ENCODE assay signal across 29 cellular contexts in the genomic region with DNA sequence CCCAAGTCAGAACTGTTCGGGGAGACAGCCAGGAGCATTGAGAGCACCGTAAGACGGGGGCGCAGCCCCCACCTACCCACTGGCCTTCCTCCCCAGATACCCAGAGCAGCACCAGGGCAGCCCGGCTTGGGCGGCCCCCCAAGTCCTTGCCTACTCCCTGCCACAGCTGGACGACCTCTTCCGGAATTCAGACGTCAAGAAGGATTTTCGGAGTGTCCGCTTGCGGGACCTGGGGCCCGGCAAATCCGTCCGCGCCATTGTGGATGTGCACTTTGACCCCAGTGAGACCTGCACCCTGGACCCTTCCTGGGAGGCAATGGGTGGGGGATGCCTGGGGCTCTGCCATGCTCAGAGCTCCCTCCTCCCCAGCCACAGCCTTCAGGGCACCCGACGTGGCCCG. TPM values are rescaled to one million over a fixed set of nuclear protein-coding genes. Genes with fewer than 3 reads are reported as not detected.
DNase-seq lines count a peak whose midpoint lies in the region; ATAC-seq, FAIRE-seq and TF ChIP-seq lines count a peak whose summit lies in the region.
"Had no signal": no experiment of that assay in that cellular context is flagged by ENCODE, and none has a peak within 500 bp of the region (broad histone marks: within the 10 kb centered on the region; RNA-seq: fewer than 3 reads in every experiment).

No MANE protein-coding gene starts in this region.

- no peaks in the 10 kb centered on the region for H3K4me1 ChIP-seq in HEK293 (ENCODE audit: control insufficient read depth, insufficient read depth, low read length)
- no peaks in the 10 kb centered on the region for H3K4me1 ChIP-seq in Panc1 (ENCODE audit: control insufficient read depth, insufficient read depth, low read length)
- H3K4me1 ChIP-seq in K562 (replicated peaks in 1 of 2; ENCODE audit: control insufficient read depth in 2 of 2, insufficient read depth in 2 of 2, low read length in 2 of 2): peaks cover 0 to 42% of the 10 kb centered on the region in 2 experiments; a peak in 2 of 5 replicates

- no peaks in the 10 kb centered on the region for H3K9me1 ChIP-seq in K562 (ENCODE audit: control insufficient read depth, insufficient read depth, low read length)

- TF ChIP-seq POLR2A in K562 (conservative IDR thresholded peaks at IDR 0.05): no peak

- WGBS in K562 (ENCODE audit: insufficient coverage, low coverage, missing lambda C conversion rate): 97% methylated on average over 19 of the region's 19 CpGs

- in situ Hi-C loops in Panc1 (cut with HindIII; ENCODE audit: low pct_unique_long_range_greater_than_20kb, low sequenced_read_pairs) (no loop called here), K562 (cut with MboI) (no loop called here)

- H3K27me3 ChIP-seq in Panc1 (ENCODE audit: control insufficient read depth, insufficient read depth, low read length) (no peaks in the 10 kb centered on the region), K562 (ENCODE audit: control insufficient read depth in 2 of 2, insufficient read depth in 2 of 2, low read length in 2 of 2) (no peaks in the 10 kb centered on the region)
- H3K27me3 ChIP-seq: BE2C, BLaER1 had no signal

- H3K4me3 ChIP-seq in HEK293 (ENCODE audit: low read depth, low read length): no peak overlapping the region
- no peak overlapping the region for H3K4me3 ChIP-seq in Panc1 (ENCODE audit: low read depth in 2 of 2, low read length in 2 of 2)
- H3K4me3 ChIP-seq in K562: no peak overlapping the region
- H3K4me3 ChIP-seq: BLaER1, GM12878 had no signal

- no peaks in the 10 kb centered on the region; the same call in 2 of the 3 replicates for H3K79me2 ChIP-seq in K562 (ENCODE audit: control insufficient read depth, insufficient read depth, low read length)

- ATAC-seq in Panc1 (no peak), K562 (no peak)
- ATAC-seq: GM12878 had no signal

- peaks cover 0 to 81% of the 10 kb centered on the region in 2 experiments; a peak in 1 of 3 replicates for H3K36me3 ChIP-seq in HEK293 (ENCODE audit: control insufficient read depth in 2 of 2, insufficient read depth in 1 of 2, low read length in 2 of 2)
- H3K36me3 ChIP-seq in Panc1 (ENCODE audit: control insufficient read depth, insufficient read depth, low read length): no peaks in the 10 kb centered on the region
- H3K36me3 ChIP-seq in K562 (ENCODE audit: control insufficient read depth, insufficient read depth, low read length): peaks cover 86% of the 10 kb centered on the region
- H3K36me3 ChIP-seq: BE2C had no signal

- intact Hi-C loops in Panc1 (cut with micrococcal nuclease; ENCODE audit: unreplicated experiment) (no loop called here), K562 (cut with micrococcal nuclease) (no loop called here)

- no peak for FAIRE-seq in K562 (lab: Jason Lieb, UNC)
- FAIRE-seq: A204.1, GM12878, GM12892, GM18507 had no signal

- BruUV-seq in Panc1 (replicated peaks; lab: Mats Ljungman, UMichigan) (TSS peak; percentile 41), K562 (replicated peaks; lab: Mats Ljungman, UMichigan) (no TSS peak)

- H3K9ac ChIP-seq in K562 (ENCODE audit: insufficient read depth in 1 of 2, low read depth in 2 of 2, low read length in 2 of 2): no peak overlapping the region
- H3K9ac ChIP-seq: BLaER1 had no signal

- no peak overlapping the region for H3K27ac ChIP-seq in HEK293 (ENCODE audit: extremely low read depth, low read depth, low read length)
- H3K27ac ChIP-seq in Panc1 (ENCODE audit: low read length): no peak overlapping the region
- H3K27ac ChIP-seq in K562 (ENCODE audit: extremely low read depth, low read depth, low read length): no peak overlapping the region
- H3K27ac ChIP-seq: BLaER1 had no signal

- POLR2A ChIA-PET in HEK293 (lab: Yijun Ruan, JAX) (no interaction called here), Panc1 (lab: Charles Lee) (no interaction called here), K562 (lab: Yijun Ruan, JAX) (no interaction called here)

- DNase-seq in Panc1 (ENCODE audit: low read depth, low spot score) (no peak), K562 (ENCODE audit: extremely low read depth in 1 of 4, low spot score in 3 of 4) (no peak), cortex of kidney (lab: John Stamatoyannopoulos, UW) (no peak), HPDE6-E6E7 (ENCODE audit: extremely low spot score) (no peak)
- DNase-seq: 8988T; ACHN; BE2C; C1 segment of cervical spinal cord; CD4-positive, alpha-beta memory T cell; CD4-positive, CD25-positive, alpha-beta regulatory T cell; CD8-positive, alpha-beta memory T cell; COR-L47; DMS 273 treated with DMSO at 0.1 percent for 48 hours; DMS153; DMS53; DMS79; DND-41; EL; GDM1 had no signal

- no peak for TF ChIP-seq RAD21 in K562 (CRISPR knock-in tag; conservative IDR thresholded peaks at IDR 0.05 in 1 of 2, IDR thresholded peaks at IDR 0.05 in 1 of 2)

- H3K9me3 ChIP-seq in HEK293 (ENCODE audit: control insufficient read depth, insufficient read depth, low read depth, low read length) (no peaks in the 10 kb centered on the region), Panc1 (ENCODE audit: control insufficient read depth, insufficient read depth, low read depth, low read length) (no peaks in the 10 kb centered on the region), K562 (replicated peaks; ENCODE audit: control insufficient read depth, insufficient read depth, low read depth, low read length) (no peaks in the 10 kb centered on the region)
- H3K9me3 ChIP-seq: BE2C, BLaER1 had no signal

- TF ChIP-seq CTCF in HEK293 (tag by site-specific recombination; IDR thresholded peaks at IDR 0.05): no peak
- TF ChIP-seq CTCF in Panc1 (IDR thresholded peaks at IDR 0.05): no peak
- TF ChIP-seq CTCF in K562 (IDR thresholded peaks at IDR 0.05 in 2 of 3, conservative IDR thresholded peaks at IDR 0.05 in 1 of 3; ENCODE audit: insufficient read depth in 2 of 3, low read depth in 1 of 3, low read length in 3 of 3): no peak

- CTCF ChIA-PET in HEK293 (lab: Yijun Ruan, JAX) (interaction anchor here (0.7 kb wide), 1 partner anchor 22 kb away, joined by 3 read pairs; no protein-coding TSS in a partner anchor), Panc1 (lab: Charles Lee) (no interaction called here), K562 (lab: Yijun Ruan, JAX; ENCODE audit: low intra/inter-chr PET ratio) (no interaction called here)

- no peak overlapping the region for H3K4me2 ChIP-seq in K562 (ENCODE audit: insufficient read depth, low read length)
- H3K4me2 ChIP-seq: BLaER1 had no signal

- no peak for TF ChIP-seq EP300 in K562 (IDR thresholded peaks at IDR 0.05; ENCODE audit: low read length)

- H2AFZ ChIP-seq in K562 (ENCODE audit: low read depth, low read length): no peak overlapping the region

- no peaks in the 10 kb centered on the region for H4K20me1 ChIP-seq in K562 (replicated peaks; ENCODE audit: control insufficient read depth, insufficient read depth, low read length)

RNA-seq across cellular contexts. Expression of gene RNF223, which starts 26.7 kb away (rescaled TPM):
- total RNA-seq in Panc1 (2021; ENCODE audit: unreplicated experiment) (0.08 TPM), K562 (2014; rRNA removed) (0.32 TPM in 1 of 2 replicates, not detected in the other), K562 (2014; rRNA removed; fragmentation: Illumina TruSeq; extraction: Trizol) (not detected in 2 replicates), K562 (2015; rRNA removed; fragmentation: Illumina TruSeq; extraction: Trizol) (not detected in 2 replicates), K562 (2021) (not detected in 2 replicates)
- polyA plus RNA-seq in Panc1 (2012; ENCODE audit: insufficient read length): not detected
- 0.35 TPM in 1 of 2 replicates, not detected in the other for total RNA-seq in K562 (2011; cell fraction: chromatin; rRNA removed; ENCODE audit: low replicate concordance)
- total RNA-seq in K562 (2011; cell fraction: nucleolus; rRNA removed): 0.17 TPM in 1 of 2 replicates, not detected in the other
- total RNA-seq in K562 (2011; cell fraction: nucleoplasm; rRNA removed): not detected in 2 replicates
- polyA plus RNA-seq in K562 (2011; rRNA removed) (0.04 TPM in 2 replicates), K562 (2014; fragmentation: Illumina TruSeq; extraction: Trizol) (not detected in 2 replicates), K562 (2014; fragmentation: Nextera tagmentation; extraction: Ambion mirVana) (not detected), K562 (2014; rRNA removed) (not detected in 2 replicates)
- 0.04 and 0.06 TPM in 2 replicates for polyA plus RNA-seq in K562 (2011; cell fraction: cytosol; rRNA removed)
- polyA plus RNA-seq in K562 (2011; cell fraction: nucleus; rRNA removed): 0.06 and 0.07 TPM in 2 replicates
- 0.04 and 0.11 TPM in 2 replicates for polyA plus RNA-seq in K562 (2012)
- not detected in 2 replicates for polyA minus RNA-seq in K562 (2011; rRNA and poly(A)+ RNA removed)
- not detected in 2 replicates for polyA minus RNA-seq in K562 (2011; cell fraction: cytosol; rRNA and poly(A)+ RNA removed)
- 0.13 and 0.22 TPM in 2 replicates for polyA minus RNA-seq in K562 (2011; cell fraction: nucleus; rRNA and poly(A)+ RNA removed)
- total RNA-seq: A673; CD4-positive, alpha-beta memory T cell; CD4-positive, CD25-positive, alpha-beta regulatory T cell; CD8-positive, alpha-beta memory T cell; Daoy had no signal
- polyA plus RNA-seq: AG04450; CD14-positive monocyte; CD4-positive, alpha-beta memory T cell; CD4-positive, CD25-positive, alpha-beta regulatory T cell; CD8-positive, alpha-beta memory T cell; GM12878 had no signal

RNA-seq across cellular contexts. Expression of gene AGRN, which starts 27.5 kb away (rescaled TPM):
- total RNA-seq in Panc1 (2021; ENCODE audit: unreplicated experiment) (153 TPM), K562 (2014; rRNA removed) (29.5 and 37.2 TPM in 2 replicates), K562 (2014; rRNA removed; fragmentation: Illumina TruSeq; extraction: Trizol) (4.5 and 4.9 TPM in 2 replicates), K562 (2015; rRNA removed; fragmentation: Illumina TruSeq; extraction: Trizol) (12.0 and 13.2 TPM in 2 replicates), K562 (2021) (89.7 and 111 TPM in 2 replicates)
- 160 TPM for polyA plus RNA-seq in Panc1 (2012; ENCODE audit: insufficient read length)
- 268 and 576 TPM in 2 replicates for total RNA-seq in K562 (2011; cell fraction: chromatin; rRNA removed; ENCODE audit: low replicate concordance)
- total RNA-seq in K562 (2011; cell fraction: nucleolus; rRNA removed): 387 and 414 TPM in 2 replicates
- 326 and 377 TPM in 2 replicates for total RNA-seq in K562 (2011; cell fraction: nucleoplasm; rRNA removed)
- polyA plus RNA-seq in K562 (2011; rRNA removed) (18.1 and 39.0 TPM in 2 replicates), K562 (2014; fragmentation: Illumina TruSeq; extraction: Trizol) (19.2 and 34.8 TPM in 2 replicates), K562 (2014; fragmentation: Nextera tagmentation; extraction: Ambion mirVana) (under 1 TPM; 0.04 to 0.06 TPM), K562 (2014; rRNA removed) (49.3 and 67.7 TPM in 2 replicates)
- 28.0 and 43.3 TPM in 2 replicates for polyA plus RNA-seq in K562 (2011; cell fraction: cytosol; rRNA removed)
- 483 and 499 TPM in 2 replicates for polyA plus RNA-seq in K562 (2011; cell fraction: nucleus; rRNA removed)
- polyA plus RNA-seq in K562 (2012): 66.2 and 73.2 TPM in 2 replicates
- polyA minus RNA-seq in K562 (2011; rRNA and poly(A)+ RNA removed): 12.6 and 21.4 TPM in 2 replicates
- polyA minus RNA-seq in K562 (2011; cell fraction: cytosol; rRNA and poly(A)+ RNA removed): 33.4 and 47.6 TPM in 2 replicates
- 68.5 and 80.0 TPM in 2 replicates for polyA minus RNA-seq in K562 (2011; cell fraction: nucleus; rRNA and poly(A)+ RNA removed)
- polyA plus RNA-seq: CD4-positive, alpha-beta memory T cell; CD8-positive, alpha-beta memory T cell had no signal

RNA-seq across cellular contexts. Expression of gene ISG15, which starts 34.1 kb away (rescaled TPM):
- total RNA-seq in Panc1 (2021; ENCODE audit: unreplicated experiment): 102 TPM
- 82.4 TPM for polyA plus RNA-seq in Panc1 (2012; ENCODE audit: insufficient read length)
- 2.7 and 7.4 TPM in 2 replicates for total RNA-seq in K562 (2011; cell fraction: chromatin; rRNA removed; ENCODE audit: low replicate concordance)
- total RNA-seq in K562 (2011; cell fraction: nucleolus; rRNA removed): 13.3 and 15.0 TPM in 2 replicates
- 6.9 and 9.5 TPM in 2 replicates for total RNA-seq in K562 (2011; cell fraction: nucleoplasm; rRNA removed)
- 58.3 and 70.7 TPM in 2 replicates for total RNA-seq in K562 (2014; rRNA removed)
- 0.40 and 0.54 TPM in 2 replicates for total RNA-seq in K562 (2014; rRNA removed; fragmentation: Illumina TruSeq; extraction: Trizol)
- total RNA-seq in K562 (2015; rRNA removed; fragmentation: Illumina TruSeq; extraction: Trizol): 10.8 and 11.6 TPM in 2 replicates
- total RNA-seq in K562 (2021): 31.1 and 32.5 TPM in 2 replicates
- 14.5 and 15.7 TPM in 2 replicates for polyA plus RNA-seq in K562 (2011; rRNA removed)
- 26.4 and 90.5 TPM in 2 replicates for polyA plus RNA-seq in K562 (2011; cell fraction: cytosol; rRNA removed)
- polyA plus RNA-seq in K562 (2011; cell fraction: nucleus; rRNA removed): 11.7 and 19.4 TPM in 2 replicates
- polyA plus RNA-seq in K562 (2012): 26.7 and 43.1 TPM in 2 replicates
- 2.6 and 12.8 TPM in 2 replicates for polyA plus RNA-seq in K562 (2014; fragmentation: Illumina TruSeq; extraction: Trizol)
- polyA plus RNA-seq in K562 (2014; fragmentation: Nextera tagmentation; extraction: Ambion mirVana): 10 to 100 TPM in 1 of 2 experiments, 1 to 10 TPM in 1; 7.2 to 12.2 TPM
- 50.8 and 56.1 TPM in 2 replicates for polyA plus RNA-seq in K562 (2014; rRNA removed)
- 1.9 and 3.6 TPM in 2 replicates for polyA minus RNA-seq in K562 (2011; rRNA and poly(A)+ RNA removed)
- polyA minus RNA-seq in K562 (2011; cell fraction: cytosol; rRNA and poly(A)+ RNA removed): 6.9 and 7.5 TPM in 2 replicates
- polyA minus RNA-seq in K562 (2011; cell fraction: nucleus; rRNA and poly(A)+ RNA removed): 1.9 and 5.0 TPM in 2 replicates

RNA-seq across cellular contexts. Expression of gene HES4, which starts 47.5 kb away (rescaled TPM):
- total RNA-seq in Panc1 (2021; ENCODE audit: unreplicated experiment): 74.2 TPM
- polyA plus RNA-seq in Panc1 (2012; ENCODE audit: insufficient read length): 67.0 TPM
- 5.7 and 23.9 TPM in 2 replicates for total RNA-seq in K562 (2011; cell fraction: chromatin; rRNA removed; ENCODE audit: low replicate concordance)
- 54.5 and 57.7 TPM in 2 replicates for total RNA-seq in K562 (2011; cell fraction: nucleolus; rRNA removed)
- total RNA-seq in K562 (2011; cell fraction: nucleoplasm; rRNA removed): 14.9 and 19.0 TPM in 2 replicates
- 41.4 and 49.2 TPM in 2 replicates for total RNA-seq in K562 (2014; rRNA removed)
- 0.25 TPM in 1 of 2 replicates, not detected in the other for total RNA-seq in K562 (2014; rRNA removed; fragmentation: Illumina TruSeq; extraction: Trizol)
- total RNA-seq in K562 (2015; rRNA removed; fragmentation: Illumina TruSeq; extraction: Trizol): 1.9 TPM in 2 replicates
- 40.5 and 44.3 TPM in 2 replicates for total RNA-seq in K562 (2021)
- polyA plus RNA-seq in K562 (2011; rRNA removed): 5.3 and 10.4 TPM in 2 replicates
- polyA plus RNA-seq in K562 (2011; cell fraction: cytosol; rRNA removed): 18.6 and 66.9 TPM in 2 replicates
- 86.7 and 173 TPM in 2 replicates for polyA plus RNA-seq in K562 (2011; cell fraction: nucleus; rRNA removed)
- polyA plus RNA-seq in K562 (2012): 8.3 and 15.7 TPM in 2 replicates
- polyA plus RNA-seq in K562 (2014; fragmentation: Illumina TruSeq; extraction: Trizol): 0.21 and 0.61 TPM in 2 replicates
- polyA plus RNA-seq in K562 (2014; fragmentation: Nextera tagmentation; extraction: Ambion mirVana): not detected
- 33.7 and 43.7 TPM in 2 replicates for polyA plus RNA-seq in K562 (2014; rRNA removed)
- polyA minus RNA-seq in K562 (2011; rRNA and poly(A)+ RNA removed): 0.21 TPM in 1 of 2 replicates, not detected in the other
- 3.6 and 11.6 TPM in 2 replicates for polyA minus RNA-seq in K562 (2011; cell fraction: cytosol; rRNA and poly(A)+ RNA removed)
- polyA minus RNA-seq in K562 (2011; cell fraction: nucleus; rRNA and poly(A)+ RNA removed): 7.2 and 11.6 TPM in 2 replicates
- total RNA-seq: CD4-positive, alpha-beta memory T cell had no signal
- polyA plus RNA-seq: CD8-positive, alpha-beta memory T cell had no signal
